In the genomic region with DNA sequence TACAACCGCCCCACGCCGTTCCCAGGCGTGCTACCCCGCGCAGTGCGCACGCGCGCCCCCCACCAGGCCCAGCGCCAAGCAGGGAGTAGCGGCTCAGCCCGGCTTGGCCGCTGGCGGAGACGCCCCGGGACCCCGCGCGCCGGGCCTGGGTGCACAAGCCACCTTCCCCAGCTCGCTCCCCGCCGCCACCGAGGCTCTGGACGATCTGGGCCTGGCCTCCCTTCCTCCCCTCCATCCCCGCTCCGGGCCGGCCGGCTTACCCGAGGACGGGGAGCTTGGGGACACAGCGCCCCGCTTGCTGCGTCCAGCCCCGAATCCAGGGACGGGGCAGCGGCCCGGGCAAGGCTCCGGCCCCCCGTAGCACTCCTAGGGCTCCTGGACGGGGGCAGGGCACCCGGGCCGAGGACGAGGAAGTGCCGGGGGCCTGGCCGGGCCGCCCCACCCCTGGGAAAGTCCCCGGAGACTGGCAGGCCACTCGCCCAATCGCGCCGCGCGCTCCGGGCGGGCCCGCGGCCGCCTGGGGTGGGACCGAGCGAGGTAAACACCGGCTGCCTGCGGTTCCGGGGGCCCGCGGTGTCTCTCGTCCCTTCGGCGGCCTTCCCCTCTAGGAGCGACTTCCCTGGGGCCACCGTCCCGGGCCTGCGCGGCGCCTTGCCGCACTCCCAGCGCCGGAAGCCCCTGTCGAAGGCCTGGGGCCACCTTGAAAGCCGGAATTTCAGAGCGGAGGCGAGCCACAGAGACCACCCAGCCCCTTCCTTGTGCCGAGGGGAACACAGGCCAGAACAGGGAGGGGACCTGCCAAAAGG, we compare ENCODE assay signal across 1 cellular context.
TF ChIP-seq lines count a peak whose summit lies in the region.

A gene with protein sequence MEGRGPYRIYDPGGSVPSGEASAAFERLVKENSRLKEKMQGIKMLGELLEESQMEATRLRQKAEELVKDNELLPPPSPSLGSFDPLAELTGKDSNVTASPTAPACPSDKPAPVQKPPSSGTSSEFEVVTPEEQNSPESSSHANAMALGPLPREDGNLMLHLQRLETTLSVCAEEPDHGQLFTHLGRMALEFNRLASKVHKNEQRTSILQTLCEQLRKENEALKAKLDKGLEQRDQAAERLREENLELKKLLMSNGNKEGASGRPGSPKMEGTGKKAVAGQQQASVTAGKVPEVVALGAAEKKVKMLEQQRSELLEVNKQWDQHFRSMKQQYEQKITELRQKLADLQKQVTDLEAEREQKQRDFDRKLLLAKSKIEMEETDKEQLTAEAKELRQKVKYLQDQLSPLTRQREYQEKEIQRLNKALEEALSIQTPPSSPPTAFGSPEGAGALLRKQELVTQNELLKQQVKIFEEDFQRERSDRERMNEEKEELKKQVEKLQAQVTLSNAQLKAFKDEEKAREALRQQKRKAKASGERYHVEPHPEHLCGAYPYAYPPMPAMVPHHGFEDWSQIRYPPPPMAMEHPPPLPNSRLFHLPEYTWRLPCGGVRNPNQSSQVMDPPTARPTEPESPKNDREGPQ (minus strand): TSS at position 415 of the 806 bp plus-strand sequence. CDS start 15,939 bp downstream, outside the sequence.

TF ChIP-seq in SK-N-SH treated with all-trans-retinoic acid at 6 μM for 48 hours, 23 proteins besides CTCF, POLR2A, EP300 and RAD21 (continued from another document):
- TF ChIP-seq, protein P1, sequence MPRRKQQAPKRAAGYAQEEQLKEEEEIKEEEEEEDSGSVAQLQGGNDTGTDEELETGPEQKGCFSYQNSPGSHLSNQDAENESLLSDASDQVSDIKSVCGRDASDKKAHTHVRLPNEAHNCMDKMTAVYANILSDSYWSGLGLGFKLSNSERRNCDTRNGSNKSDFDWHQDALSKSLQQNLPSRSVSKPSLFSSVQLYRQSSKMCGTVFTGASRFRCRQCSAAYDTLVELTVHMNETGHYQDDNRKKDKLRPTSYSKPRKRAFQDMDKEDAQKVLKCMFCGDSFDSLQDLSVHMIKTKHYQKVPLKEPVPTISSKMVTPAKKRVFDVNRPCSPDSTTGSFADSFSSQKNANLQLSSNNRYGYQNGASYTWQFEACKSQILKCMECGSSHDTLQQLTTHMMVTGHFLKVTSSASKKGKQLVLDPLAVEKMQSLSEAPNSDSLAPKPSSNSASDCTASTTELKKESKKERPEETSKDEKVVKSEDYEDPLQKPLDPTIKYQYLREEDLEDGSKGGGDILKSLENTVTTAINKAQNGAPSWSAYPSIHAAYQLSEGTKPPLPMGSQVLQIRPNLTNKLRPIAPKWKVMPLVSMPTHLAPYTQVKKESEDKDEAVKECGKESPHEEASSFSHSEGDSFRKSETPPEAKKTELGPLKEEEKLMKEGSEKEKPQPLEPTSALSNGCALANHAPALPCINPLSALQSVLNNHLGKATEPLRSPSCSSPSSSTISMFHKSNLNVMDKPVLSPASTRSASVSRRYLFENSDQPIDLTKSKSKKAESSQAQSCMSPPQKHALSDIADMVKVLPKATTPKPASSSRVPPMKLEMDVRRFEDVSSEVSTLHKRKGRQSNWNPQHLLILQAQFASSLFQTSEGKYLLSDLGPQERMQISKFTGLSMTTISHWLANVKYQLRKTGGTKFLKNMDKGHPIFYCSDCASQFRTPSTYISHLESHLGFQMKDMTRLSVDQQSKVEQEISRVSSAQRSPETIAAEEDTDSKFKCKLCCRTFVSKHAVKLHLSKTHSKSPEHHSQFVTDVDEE (CRISPR knock-in tag; IDR thresholded peaks at IDR 0.05), result peak; percentile 31; the same call in 1 of the 2 replicates
